11 cellular contexts compared by ENCODE assay signal in the genomic region with DNA sequence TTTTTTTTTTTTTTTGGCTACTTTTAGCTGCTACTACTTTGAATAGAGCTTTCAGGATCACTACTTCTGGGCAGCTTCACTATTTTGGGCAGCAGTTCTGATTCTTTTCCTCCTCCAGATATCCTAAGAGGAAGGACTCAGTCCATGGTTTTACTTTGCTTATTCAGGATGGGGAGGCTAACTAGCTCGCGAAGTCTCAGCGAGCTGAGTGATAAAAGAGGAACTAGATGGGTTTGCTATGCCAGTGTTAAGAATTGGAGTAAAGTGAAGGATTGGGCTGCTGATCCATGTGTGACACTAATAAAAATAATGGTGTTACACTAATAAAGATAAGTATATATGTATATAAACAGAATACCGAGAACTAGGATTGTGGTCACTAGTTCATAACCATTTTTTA. TPM values are rescaled to one million over a fixed set of nuclear protein-coding genes. Genes with fewer than 3 reads are reported as not detected.
A peak's percentile ranks its signal among the peaks of the same experiment; 100 is the strongest.
DNase-seq lines count a peak whose midpoint lies in the region; ATAC-seq and TF ChIP-seq lines count a peak whose summit lies in the region.
"Had no signal": no experiment of that assay in that cellular context is flagged by ENCODE, and none has a peak within 500 bp of the region (broad histone marks: within the 10 kb centered on the region; RNA-seq: fewer than 3 reads in every experiment).

No MANE protein-coding gene starts in this region.

- intact Hi-C loops in Right ventricle myocardium superior (cut with DNase I) = no loop called here
- intact Hi-C loops in cardiac septum (cut with DNase I) = no loop called here
- intact Hi-C loops in activated B cell treated with CpG ODN at 0.5 μM for 24 hours (cut with micrococcal nuclease) = loop anchor here (2.0 kb wide), 1 partner anchor 18 kb away; no protein-coding TSS in a partner anchor
- intact Hi-C loops in upper lobe of right lung (cut with DNase I) = no loop called here
- intact Hi-C loops in left colon (cut with DNase I, micrococcal nuclease) = no loop called here

- peak overlapping the region; percentile 69 for H3K4me3 Mint-ChIP-seq in activated B cell treated with CpG ODN at 0.5 μM for 24 hours

- TF ChIP-seq CTCF in activated B cell treated with CpG ODN at 0.5 μM for 24 hours (IDR thresholded peaks at IDR 0.05) (no peak), upper lobe of right lung (IDR thresholded peaks at IDR 0.05) (no peak)

- peak; percentile 15 for ATAC-seq in Right ventricle myocardium superior (ENCODE audit: poor library complexity)
- peak; percentile 48 for ATAC-seq in activated B cell treated with CpG ODN at 0.5 μM for 24 hours (ENCODE audit: low read depth)
- ATAC-seq in upper lobe of right lung = peak; percentile 61
- ATAC-seq in left colon = no peak
- ATAC-seq in GM21360 (IDR thresholded peaks at IDR 0.05; ENCODE audit: unreplicated experiment) = no peak

- no peaks in the 10 kb centered on the region for H3K27me3 ChIP-seq in upper lobe of right lung

- no peaks in the 10 kb centered on the region for H3K9me3 ChIP-seq in upper lobe of right lung

- no peaks in the 10 kb centered on the region for H3K27me3 Mint-ChIP-seq in activated B cell treated with CpG ODN at 0.5 μM for 24 hours

- CTCF ChIA-PET in activated B cell treated with CpG ODN at 0.5 μM for 24 hours (lab: Charles Lee) = interaction anchor here (0.7 to 1.6 kb wide), 5 partner anchors 13 to 61 kb away, joined by 3 to 8 read pairs (median 3); no protein-coding TSS in a partner anchor

- peaks cover 67% of the 10 kb centered on the region for H3K4me1 Mint-ChIP-seq in activated B cell treated with CpG ODN at 0.5 μM for 24 hours

- POLR2A ChIA-PET in activated B cell treated with CpG ODN at 0.5 μM for 24 hours (lab: Charles Lee) = interaction anchor here (0.6 to 2.7 kb wide), 6 partner anchors 17 to 1500 kb away, joined by 3 to 24 read pairs (median 4); a partner anchor contains a TSS

- H3K4me1 ChIP-seq in upper lobe of right lung = peaks cover 47% of the 10 kb centered on the region

- no peaks in the 10 kb centered on the region for H3K36me3 ChIP-seq in upper lobe of right lung

- H3K9me3 Mint-ChIP-seq in activated B cell treated with CpG ODN at 0.5 μM for 24 hours = no peaks in the 10 kb centered on the region

- H3K27ac Mint-ChIP-seq in activated B cell treated with CpG ODN at 0.5 μM for 24 hours = peak overlapping the region; percentile 79

- DNase-seq in Right ventricle myocardium superior (no peak), cardiac septum (ENCODE audit: low spot score) (no peak), activated B cell treated with CpG ODN at 0.5 μM for 24 hours (no peak), left kidney (ENCODE audit: low read depth, low spot score) (peak; percentile 9), upper lobe of right lung (no peak), left colon (no peak)
- no peak for DNase-seq in activated CD4-positive, alpha-beta T cell treated with anti-CD3 and anti-CD28 coated beads for 4 hours
- DNase-seq: activated CD4-positive, alpha-beta T cell treated with anti-CD3 and anti-CD28 coated beads for 48 hours; COR-L47; NCI-H774 had no signal

- peaks cover 25% of the 10 kb centered on the region for H3K36me3 Mint-ChIP-seq in activated B cell treated with CpG ODN at 0.5 μM for 24 hours (ENCODE audit: low read depth)

- no peak overlapping the region for H3K4me3 ChIP-seq in upper lobe of right lung

- H3K27ac ChIP-seq in upper lobe of right lung = no peak overlapping the region

RNA-seq across cellular contexts. Expression of a gene that starts 5.0 kb away (rescaled TPM):
- 113 TPM for total RNA-seq in Right ventricle myocardium superior
- 111 TPM for total RNA-seq in cardiac septum
- 199 and 206 TPM in 2 replicates for total RNA-seq in activated B cell treated with CpG ODN at 0.5 μM for 24 hours
- total RNA-seq in upper lobe of right lung = 184 TPM
- 100 to 1,000 TPM; 200 to 250 TPM for total RNA-seq in left colon

RNA-seq across cellular contexts. Expression of a gene that starts 16.4 kb away (rescaled TPM):
- total RNA-seq in Right ventricle myocardium superior = 1.7 TPM
- 7.2 TPM for total RNA-seq in cardiac septum
- total RNA-seq in activated B cell treated with CpG ODN at 0.5 μM for 24 hours = 10.6 and 13.6 TPM in 2 replicates
- total RNA-seq in upper lobe of right lung = 5.6 TPM
- total RNA-seq in left colon = 10 to 100 TPM; 12.5 to 13.0 TPM

RNA-seq across cellular contexts. Expression of a gene that starts 54.6 kb away (rescaled TPM):
- total RNA-seq in Right ventricle myocardium superior (13.4 TPM), cardiac septum (22.9 TPM), activated B cell treated with CpG ODN at 0.5 μM for 24 hours (24.9 and 28.3 TPM in 2 replicates), upper lobe of right lung (32.2 TPM), left colon (10 to 100 TPM; 17.0 to 23.6 TPM)

Comparison
In these comparisons a context has a peak if more than half of its experiments do, and no peak if none do; other contexts are left out.
1. ATAC-seq: peak in Right ventricle myocardium superior (single experiment), activated B cell treated with CpG ODN at 0.5 μM for 24 hours (single experiment) and upper lobe of right lung (single experiment); none in left colon (single experiment) and GM21360 (single experiment).